ENCODE assay signal across 12 cellular contexts in genomic region chr11:8838248-8838647, GRCh38.
A peak's percentile ranks its signal among the peaks of the same experiment; 100 is the strongest.
DNase-seq lines count a peak whose midpoint lies in the region; ATAC-seq and TF ChIP-seq lines count a peak whose summit lies in the region.
"Had no signal": no experiment of that assay in that cellular context is flagged by ENCODE, and none has a peak within 500 bp of the region (broad histone marks: within the 10 kb centered on the region; RNA-seq: fewer than 3 reads in every experiment).

No MANE protein-coding gene starts in this region.

- peak overlapping the region; percentile 20 for H3K27ac ChIP-seq in upper lobe of right lung
- no peak overlapping the region for H3K27ac ChIP-seq in A673 (ENCODE audit: low read depth, low read length, poor library complexity, severe bottlenecking)

- TF ChIP-seq CTCF in choroid plexus epithelial cell (conservative IDR thresholded peaks at IDR 0.05; ENCODE audit: low read depth, low read length): no peak
- no peak for TF ChIP-seq CTCF in upper lobe of right lung (IDR thresholded peaks at IDR 0.05)
- no peak for TF ChIP-seq CTCF in A673 (conservative IDR thresholded peaks at IDR 0.05; ENCODE audit: low read depth, low read length)

- no peaks in the 10 kb centered on the region for H3K36me3 ChIP-seq in upper lobe of right lung
- no peaks in the 10 kb centered on the region for H3K36me3 ChIP-seq in A673 (ENCODE audit: insufficient read depth, low read length, poor library complexity, severe bottlenecking)

- POLR2A ChIA-PET in A673 (lab: Charles Lee; ENCODE audit: low non-redundant PET): no interaction called here

- H3K27me3 ChIP-seq in upper lobe of right lung (no peaks in the 10 kb centered on the region), A673 (replicated peaks; ENCODE audit: insufficient read depth, low read depth, low read length, poor library complexity) (no peaks in the 10 kb centered on the region)

- H3K4me1 ChIP-seq in upper lobe of right lung: peaks cover 45% of the 10 kb centered on the region
- H3K4me1 ChIP-seq in A673 (ENCODE audit: insufficient read depth, low read length, poor library complexity, severe bottlenecking): no peaks in the 10 kb centered on the region

- CTCF ChIA-PET in A673 (lab: Charles Lee): no interaction called here

- H3K9me3 ChIP-seq in upper lobe of right lung (no peaks in the 10 kb centered on the region), A673 (ENCODE audit: low read depth, low read length, poor library complexity, severe bottlenecking) (no peaks in the 10 kb centered on the region)

- intact Hi-C loops in upper lobe of right lung (cut with DNase I) (no loop called here), A673 (cut with micrococcal nuclease; ENCODE audit: unreplicated experiment) (no loop called here)

- ATAC-seq in upper lobe of right lung: peak; percentile 39
- ATAC-seq: stimulated activated naive CD8-positive, alpha-beta T cell treated with anti-CD3 and anti-CD28 coated beads, Interleukin-15, Interleukin-2, amounts not matched to agents 100 U/mL and 50 U/mL, for 24 hours had no signal

- no peak overlapping the region for H3K4me3 ChIP-seq in choroid plexus epithelial cell (ENCODE audit: low read depth, low read length)
- no peak overlapping the region for H3K4me3 ChIP-seq in upper lobe of right lung
- H3K4me3 ChIP-seq in A673 (ENCODE audit: low read depth, low read length, poor library complexity, severe bottlenecking): no peak overlapping the region

- DNase-seq in MV-4-11 (lab: John Stamatoyannopoulos, UW) (peak; percentile 91), choroid plexus epithelial cell (ENCODE audit: low read depth) (peak; percentile 96), lung microvascular endothelial cell (ENCODE audit: low read depth in 2 of 2) (peak; percentile 34 to 62), upper lobe of right lung (no peak), A673 (ENCODE audit: low spot score) (no peak), NK-92 (lab: John Stamatoyannopoulos, UW; ENCODE audit: unreplicated experiment) (no peak), HuH-7 (ENCODE audit: low spot score) (no peak)
- DNase-seq: activated CD4-positive, alpha-beta memory T cell treated with anti-CD3 and anti-CD28 coated beads, Interleukin-2, amount 10 ng/mL, durations not matched to agents 7 days and 5 days; amygdala; NCI-H1436 treated with DMSO at 0.1 percent for 48 hours; RPMI8226; stimulated activated naive CD8-positive, alpha-beta T cell treated with anti-CD3 and anti-CD28 coated beads, Interleukin-15, Interleukin-2, amounts not matched to agents 100 U/mL and 50 U/mL, for 24 hours had no signal

- no TSS peak for BruUV-seq in A673 (replicated peaks; lab: Mats Ljungman, UMichigan)

Comparison
In these comparisons a context has a peak if more than half of its experiments do, and no peak if none do; other contexts are left out.
1. DNase-seq: peak in MV-4-11 (single experiment), choroid plexus epithelial cell (single experiment) and lung microvascular endothelial cell (2 of 2); none in upper lobe of right lung (single experiment), A673 (single experiment), NK-92 (single experiment) and HuH-7 (single experiment).